Comparison of ENCODE assay signal across 11 cellular contexts in the genomic region with DNA sequence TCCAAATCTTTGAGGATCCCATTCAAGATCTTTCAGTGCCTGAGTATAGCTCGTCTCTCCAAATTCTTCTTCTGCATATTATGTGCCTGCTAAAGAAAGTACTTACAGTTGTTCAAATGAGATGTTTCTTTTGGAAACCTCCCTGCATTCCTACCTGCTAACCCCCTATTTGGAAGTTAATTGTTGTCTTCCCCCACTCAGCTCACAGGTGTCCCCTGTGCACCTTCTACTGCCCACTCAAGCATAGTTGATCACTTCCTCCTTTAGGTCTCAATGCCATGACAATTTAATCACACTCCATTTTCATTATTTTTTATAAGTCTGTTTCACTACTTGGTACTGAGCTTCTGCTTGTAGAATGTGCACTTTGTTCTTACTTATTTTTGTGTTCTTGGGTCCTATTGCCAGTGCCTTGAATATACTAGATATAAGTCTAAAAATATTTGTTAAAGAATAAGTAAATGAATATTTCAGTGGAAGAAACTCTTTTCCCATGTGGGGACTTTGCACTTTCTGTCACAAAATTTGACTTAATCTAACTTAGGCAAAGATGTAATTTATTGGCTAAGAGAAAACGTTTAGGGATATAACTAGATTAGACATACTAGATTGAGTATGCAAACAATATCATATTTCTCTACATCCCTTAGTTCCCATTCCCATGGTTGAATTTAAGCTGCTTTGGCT. TPM values are rescaled to one million over a fixed set of nuclear protein-coding genes. Genes with fewer than 3 reads are reported as not detected.
DNase-seq lines count a peak whose midpoint lies in the region; ATAC-seq and TF ChIP-seq lines count a peak whose summit lies in the region.
"Had no signal": no experiment of that assay in that cellular context is flagged by ENCODE, and none has a peak within 500 bp of the region (broad histone marks: within the 10 kb centered on the region; RNA-seq: fewer than 3 reads in every experiment).

No MANE protein-coding gene starts in this region.

- no peaks in the 10 kb centered on the region for H3K36me3 ChIP-seq in SU-DHL-6 (ENCODE audit: low read length)

- H2BK120ac ChIP-seq in H9 (ENCODE audit: low read depth, low read length, poor library complexity, severe bottlenecking): no peak overlapping the region

- H2AK5ac ChIP-seq in H9 (ENCODE audit: insufficient read length, low read length): no peak overlapping the region

- TF ChIP-seq CTCF in SU-DHL-6 (IDR thresholded peaks at IDR 0.05; ENCODE audit: insufficient read depth, low read length, poor library complexity, severe bottlenecking) (no peak), H9 (conservative IDR thresholded peaks at IDR 0.05) (no peak)

- H3K79me2 ChIP-seq in SU-DHL-6 (ENCODE audit: insufficient read depth, low read length): peaks cover 18% of the 10 kb centered on the region
- H3K79me2 ChIP-seq in H9 (ENCODE audit: insufficient read depth, low read length): no peaks in the 10 kb centered on the region
- H3K79me2 ChIP-seq: hepatocyte had no signal

- H3F3A ChIP-seq in SU-DHL-6 (ENCODE audit: insufficient read depth): peaks cover 91% of the 10 kb centered on the region

- H3K4me3 Mint-ChIP-seq in activated T-cell treated with anti-CD3 and anti-CD28 coated beads, Interleukin-2, amount 50 U/mL, for 24 hours: peak overlapping the region; percentile 67
- H3K4me3 Mint-ChIP-seq in stimulated activated naive B cell treated with anti-CD40 and anti-IgM and Interleukin-4, amounts not matched to agents 10 μg/mL and 1 μg/mL and 100 μg/mL, for 72 hours: peak overlapping the region; percentile 69 to 77
- H3K4me3 Mint-ChIP-seq in H9: no peak overlapping the region; a peak in 1 of 5 replicates

- H3K18ac ChIP-seq in H9 (ENCODE audit: insufficient read length, low read depth, low read length): no peak overlapping the region

- H3K9me3 Mint-ChIP-seq in activated T-cell treated with anti-CD3 and anti-CD28 coated beads, Interleukin-2, amount 50 U/mL, for 24 hours: peaks cover 3% of the 10 kb centered on the region
- peaks cover 4 to 8% of the 10 kb centered on the region in 2 donors for H3K9me3 Mint-ChIP-seq in stimulated activated naive B cell treated with anti-CD40 and anti-IgM and Interleukin-4, amounts not matched to agents 10 μg/mL and 1 μg/mL and 100 μg/mL, for 72 hours
- H3K9me3 Mint-ChIP-seq in H9: no peaks in the 10 kb centered on the region

- H4K91ac ChIP-seq in H9 (ENCODE audit: insufficient read length, low read depth, low read length): no peak overlapping the region

- no peak overlapping the region for H3K14ac ChIP-seq in H9 (ENCODE audit: insufficient read depth, low read length)

- H3K27me3 Mint-ChIP-seq in activated T-cell treated with anti-CD3 and anti-CD28 coated beads, Interleukin-2, amount 50 U/mL, for 24 hours: no peaks in the 10 kb centered on the region
- no peaks in the 10 kb centered on the region for H3K27me3 Mint-ChIP-seq in stimulated activated naive B cell treated with anti-CD40 and anti-IgM and Interleukin-4, amounts not matched to agents 10 μg/mL and 1 μg/mL and 100 μg/mL, for 72 hours
- no peaks in the 10 kb centered on the region for H3K27me3 Mint-ChIP-seq in H9 (ENCODE audit: low read depth)

- no peaks in the 10 kb centered on the region for H3K79me1 ChIP-seq in H9 (ENCODE audit: insufficient read depth, low read depth, low read length, poor library complexity, severe bottlenecking)

- no peak overlapping the region for H4K5ac ChIP-seq in H9 (ENCODE audit: insufficient read length, low read depth, low read length)

- H3K23ac ChIP-seq in H9 (ENCODE audit: insufficient read length, low read depth, low read length): no peak overlapping the region

- peak overlapping the region; percentile 97 for H3K27ac Mint-ChIP-seq in activated T-cell treated with anti-CD3 and anti-CD28 coated beads, Interleukin-2, amount 50 U/mL, for 24 hours
- peak overlapping the region; percentile 98 for H3K27ac Mint-ChIP-seq in stimulated activated naive B cell treated with anti-CD40 and anti-IgM and Interleukin-4, amounts not matched to agents 10 μg/mL and 1 μg/mL and 100 μg/mL, for 72 hours
- H3K27ac Mint-ChIP-seq in H9: peak overlapping the region in 1 of 3 experiments; percentile 7; a peak in 1 of 7 replicates

- no peak overlapping the region for H2BK5ac ChIP-seq in H9 (ENCODE audit: insufficient read length, low read length)

- DNase-seq in activated T-cell treated with anti-CD3 and anti-CD28 coated beads, Interleukin-2, amount 50 U/mL, for 24 hours: no peak
- DNase-seq in activated T-cell treated with anti-CD3 and anti-CD28 coated beads, Interleukin-2, amount 50 U/mL, for 48 hours: no peak
- DNase-seq in stimulated activated naive B cell treated with anti-CD40 and anti-IgM and Interleukin-4, amounts not matched to agents 10 μg/mL and 1 μg/mL and 100 μg/mL, for 72 hours: no peak
- DNase-seq in DMS 273 treated with DMSO at 0.1 percent for 48 hours (lab: John Stamatoyannopoulos, UW) (no peak), H9 (no peak), posterior cingulate gyrus (no peak)

- intact Hi-C loops in posterior cingulate gyrus (cut with DNase I): no loop called here

- WGBS in H9 (ENCODE audit: extremely low coverage, insufficient read length, low lambda C conversion rate): no CpG with 5 or more reads among the region's 2 CpGs

- H3K4me1 ChIP-seq in H9 (ENCODE audit: insufficient read depth, low read length): no peaks in the 10 kb centered on the region

- H4K8ac ChIP-seq in H9 (replicated peaks; ENCODE audit: insufficient read length, low read depth, low read length): no peak overlapping the region

- peaks cover 2% of the 10 kb centered on the region for H3K36me3 Mint-ChIP-seq in activated T-cell treated with anti-CD3 and anti-CD28 coated beads, Interleukin-2, amount 50 U/mL, for 24 hours (ENCODE audit: low read depth)
- H3K36me3 Mint-ChIP-seq in stimulated activated naive B cell treated with anti-CD40 and anti-IgM and Interleukin-4, amounts not matched to agents 10 μg/mL and 1 μg/mL and 100 μg/mL, for 72 hours: peaks cover 5 to 9% of the 10 kb centered on the region in 2 donors
- no peaks in the 10 kb centered on the region for H3K36me3 Mint-ChIP-seq in H9 (ENCODE audit: insufficient read depth in 1 of 3, low read depth in 3 of 3)

- H3K4me3 ChIP-seq in SU-DHL-6 (ENCODE audit: insufficient read depth, low read length, poor library complexity, severe bottlenecking): peak overlapping the region; percentile 43
- H3K4me3 ChIP-seq: coronary artery, hepatocyte had no signal

- no peak overlapping the region for H2BK12ac ChIP-seq in H9 (ENCODE audit: insufficient read length, low read depth, low read length)

- H3K9ac ChIP-seq in SU-DHL-6 (ENCODE audit: low read length) (peak overlapping the region; percentile 73), H9 (ENCODE audit: extremely low read depth, insufficient read length, low read length) (no peak overlapping the region)

- no peaks in the 10 kb centered on the region for H3K27me3 ChIP-seq in SU-DHL-6 (ENCODE audit: low read length)
- H3K27me3 ChIP-seq in H9 (ENCODE audit: insufficient read depth, low read length): no peaks in the 10 kb centered on the region
- H3K27me3 ChIP-seq: hepatocyte had no signal

- H2AFZ ChIP-seq in SU-DHL-6 (ENCODE audit: low read depth, low read length, severe bottlenecking) (no peak overlapping the region), H9 (ENCODE audit: low read length) (no peak overlapping the region)
- H2AFZ ChIP-seq: hepatocyte had no signal

- H3K4me1 Mint-ChIP-seq in activated T-cell treated with anti-CD3 and anti-CD28 coated beads, Interleukin-2, amount 50 U/mL, for 24 hours (ENCODE audit: low read depth): peaks cover 94% of the 10 kb centered on the region
- H3K4me1 Mint-ChIP-seq in stimulated activated naive B cell treated with anti-CD40 and anti-IgM and Interleukin-4, amounts not matched to agents 10 μg/mL and 1 μg/mL and 100 μg/mL, for 72 hours: peaks cover 39 to 81% of the 10 kb centered on the region in 2 donors
- H3K4me1 Mint-ChIP-seq in H9: peaks cover 3 to 11% of the 10 kb centered on the region in 2 experiments; a peak in 3 of 4 replicates

- H4K20me1 ChIP-seq in SU-DHL-6 (ENCODE audit: low read depth, low read length) (no peaks in the 10 kb centered on the region), H9 (ENCODE audit: control insufficient read depth, insufficient read depth, insufficient read length) (no peaks in the 10 kb centered on the region)

- H3K4me2 ChIP-seq in SU-DHL-6 (ENCODE audit: low read depth, low read length, poor library complexity, severe bottlenecking): peak overlapping the region; percentile 95
- no peak overlapping the region for H3K4me2 ChIP-seq in H9 (ENCODE audit: insufficient read depth, insufficient read length, low read length)
- H3K4me2 ChIP-seq: hepatocyte had no signal

- H2BK15ac ChIP-seq in H9 (ENCODE audit: low read depth, low read length): no peak overlapping the region

- H3K4ac ChIP-seq in H9 (ENCODE audit: low read depth, low read length): no peak overlapping the region

- no peaks in the 10 kb centered on the region for H3K9me3 ChIP-seq in SU-DHL-6 (ENCODE audit: insufficient read depth, low read length)
- H3K9me3 ChIP-seq in H9 (ENCODE audit: control insufficient read depth, low read depth, low read length): no peaks in the 10 kb centered on the region

- H3K9me2 ChIP-seq in SU-DHL-6 (replicated peaks; ENCODE audit: insufficient read depth, low read length): no peaks in the 10 kb centered on the region

- H3K23me2 ChIP-seq in H9 (ENCODE audit: insufficient read length, low read depth, low read length, poor library complexity, severe bottlenecking): no peaks in the 10 kb centered on the region

- peak; percentile 20 for ATAC-seq in HG02870 (IDR thresholded peaks at IDR 0.05; ENCODE audit: unreplicated experiment)
- ATAC-seq in stimulated activated naive B cell treated with anti-CD40 and anti-IgM and Interleukin-4, amounts not matched to agents 10 μg/mL and 1 μg/mL and 100 μg/mL, for 72 hours (replicated peaks): peak; percentile 41 to 45
- ATAC-seq: Right ventricle myocardium inferior had no signal

- no peak overlapping the region for H3K56ac ChIP-seq in H9 (ENCODE audit: insufficient read length, low read depth, low read length)

- no peak overlapping the region for H3T11ph ChIP-seq in H9 (ENCODE audit: low read length)

- H2BK20ac ChIP-seq in H9 (ENCODE audit: low read depth, low read length, poor library complexity, severe bottlenecking): no peak overlapping the region

- H3K27ac ChIP-seq in SU-DHL-6 (ENCODE audit: low read depth, low read length): peak overlapping the region; percentile 100
- no peak overlapping the region for H3K27ac ChIP-seq in H9 (ENCODE audit: insufficient read length, low read depth, low read length)
- H3K27ac ChIP-seq: coronary artery, hepatocyte had no signal

RNA-seq across cellular contexts. Expression of a gene that starts 16.2 kb away (rescaled TPM):
- not detected in 2 replicates for total RNA-seq in H9 (2021)

Comparison
In these comparisons a context has a peak if more than half of its experiments do, and no peak if none do; other contexts are left out.
1. H3K4me3 Mint-ChIP-seq: peak in activated T-cell treated with anti-CD3 and anti-CD28 coated beads, Interleukin-2, amount 50 U/mL, for 24 hours (single experiment) and stimulated activated naive B cell treated with anti-CD40 and anti-IgM and Interleukin-4, amounts not matched to agents 10 μg/mL and 1 μg/mL and 100 μg/mL, for 72 hours (2 of 2); none in H9 (0 of 2).